Comparison of ENCODE assay signal across 23 cellular contexts in genomic region chr3:193008654-193009053, GRCh38.
"Had no signal": no experiment of that assay in that cellular context is flagged by ENCODE, and none has a peak within 500 bp of the region (broad histone marks: within the 10 kb centered on the region; RNA-seq: fewer than 3 reads in every experiment).

No MANE protein-coding gene starts in this region.

- DNase-seq: islet precursor cell; left ventricle myocardium inferior; midbrain; mucosa of descending colon; naive thymus-derived CD4-positive, alpha-beta T cell; ovary; right lobe of liver; stimulated activated CD4-positive, alpha-beta T cell treated with anti-CD3 and anti-CD28 coated beads, Interleukin-1b, Interleukin-23, amount 100 ng/mL, for 48 hours; stimulated activated CD4-positive, alpha-beta T cell treated with anti-CD3 and anti-CD28 coated beads, Interleukin-2, amount 100 ng/mL, for 48 hours; stimulated activated CD4-positive, alpha-beta T cell treated with anti-CD3 and anti-CD28 coated beads, Interleukin-4, amount 100 ng/mL, for 4 hours; stimulated activated CD8-positive, alpha-beta memory T cell treated with anti-CD3 and anti-CD28 coated beads, Interleukin-4, amount 100 ng/mL, for 48 hours; stimulated activated naive CD4-positive, alpha-beta T cell treated with Interleukin-2 at 50 U/mL for 16 hours; stimulated activated naive CD8-positive, alpha-beta T cell treated with anti-CD3 and anti-CD28 coated beads, Interleukin-15, amount 100 ng/mL, for 72 hours; substantia nigra; uterus had no signal

- H3K4me2 ChIP-seq: smooth muscle cell had no signal

- H3K36me3 Mint-ChIP-seq: stimulated activated memory B cell treated with anti-CD40 and anti-IgM and Interleukin-4, amounts not matched to agents 10 μg/mL and 1 μg/mL and 100 μg/mL, for 72 hours; type B pancreatic cell had no signal

- H3K4me3 Mint-ChIP-seq: naive thymus-derived CD4-positive, alpha-beta T cell; natural killer cell treated with Interleukin-12 subunit alpha and Interleukin-12 subunit beta and Interleukin-15 and Interleukin-18, amount 100 ng/mL, for 72 hours; stimulated activated memory B cell treated with anti-CD40 and anti-IgM and Interleukin-4, amounts not matched to agents 10 μg/mL and 1 μg/mL and 100 μg/mL, for 72 hours; stimulated activated naive CD8-positive, alpha-beta T cell treated with anti-CD3 and anti-CD28 coated beads, Interleukin-15, amount 100 ng/mL, for 72 hours; type B pancreatic cell had no signal

- H3K4me1 Mint-ChIP-seq: stimulated activated memory B cell treated with anti-CD40 and anti-IgM and Interleukin-4, amounts not matched to agents 10 μg/mL and 1 μg/mL and 100 μg/mL, for 72 hours had no signal

- H3K4me3 ChIP-seq: left ventricle myocardium inferior, lung, mucosa of descending colon, ovary, right atrium auricular region, right lobe of liver, smooth muscle cell, tibial nerve, uterus had no signal

- H3K36me3 ChIP-seq: left ventricle myocardium inferior, ovary, right atrium auricular region, right lobe of liver, tibial nerve, uterus had no signal

- H3K4me1 ChIP-seq: right atrium auricular region, right lobe of liver, tibial nerve, uterus had no signal

- H3K9me3 ChIP-seq: mucosa of descending colon, ovary, right lobe of liver, uterus had no signal

- H3K27me3 ChIP-seq: ovary, right atrium auricular region, right lobe of liver, tibial nerve, uterus had no signal

- H3K27me3 Mint-ChIP-seq: type B pancreatic cell had no signal

- H3K27ac ChIP-seq: left ventricle myocardium inferior, ovary, right atrium auricular region, right lobe of liver, tibial nerve, uterus had no signal

- H3K27ac Mint-ChIP-seq: naive thymus-derived CD4-positive, alpha-beta T cell; natural killer cell treated with Interleukin-12 subunit alpha and Interleukin-12 subunit beta and Interleukin-15 and Interleukin-18, amount 100 ng/mL, for 72 hours; progenitor cell of endocrine pancreas; stimulated activated memory B cell treated with anti-CD40 and anti-IgM and Interleukin-4, amounts not matched to agents 10 μg/mL and 1 μg/mL and 100 μg/mL, for 72 hours; stimulated activated naive CD8-positive, alpha-beta T cell treated with anti-CD3 and anti-CD28 coated beads, Interleukin-15, amount 100 ng/mL, for 72 hours; type B pancreatic cell had no signal
